1 cellular context compared by ENCODE assay signal in the genomic region with DNA sequence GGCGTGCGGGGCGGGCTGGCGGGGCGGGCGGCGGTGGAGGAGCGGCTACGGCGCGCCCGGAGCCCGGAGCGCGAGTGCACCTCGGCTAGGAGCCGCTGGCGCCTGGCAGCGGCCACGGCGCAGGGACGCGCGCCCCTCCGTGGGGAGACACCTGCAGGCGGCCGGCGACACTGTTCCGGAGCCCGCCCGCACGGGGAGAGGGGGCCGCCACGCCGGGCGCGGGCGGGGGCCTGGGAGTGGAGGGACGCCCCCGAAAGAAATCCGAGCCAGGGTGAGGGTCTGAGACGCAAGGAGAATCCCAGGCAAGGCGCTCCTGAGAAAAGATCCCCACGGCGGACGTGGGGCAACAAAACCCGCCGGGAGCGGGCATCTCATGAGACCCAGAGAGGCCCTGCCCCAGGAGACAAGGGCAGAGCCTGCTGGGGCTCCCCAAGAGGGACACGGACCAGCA.
TF ChIP-seq lines count a peak whose summit lies in the region.

A gene (minus strand): TSS at position 104 of the 451 bp plus-strand sequence. CDS start 290 bp downstream, outside the sequence.

TF ChIP-seq in GM23338, 12 proteins besides CTCF, POLR2A, EP300 and RAD21 (continued from another document):
- TF ChIP-seq, protein P1, sequence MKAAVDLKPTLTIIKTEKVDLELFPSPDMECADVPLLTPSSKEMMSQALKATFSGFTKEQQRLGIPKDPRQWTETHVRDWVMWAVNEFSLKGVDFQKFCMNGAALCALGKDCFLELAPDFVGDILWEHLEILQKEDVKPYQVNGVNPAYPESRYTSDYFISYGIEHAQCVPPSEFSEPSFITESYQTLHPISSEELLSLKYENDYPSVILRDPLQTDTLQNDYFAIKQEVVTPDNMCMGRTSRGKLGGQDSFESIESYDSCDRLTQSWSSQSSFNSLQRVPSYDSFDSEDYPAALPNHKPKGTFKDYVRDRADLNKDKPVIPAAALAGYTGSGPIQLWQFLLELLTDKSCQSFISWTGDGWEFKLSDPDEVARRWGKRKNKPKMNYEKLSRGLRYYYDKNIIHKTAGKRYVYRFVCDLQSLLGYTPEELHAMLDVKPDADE (IDR thresholded peaks at IDR 0.05): no peak
